ENCODE assay signal across 1 cellular context in the genomic region with DNA sequence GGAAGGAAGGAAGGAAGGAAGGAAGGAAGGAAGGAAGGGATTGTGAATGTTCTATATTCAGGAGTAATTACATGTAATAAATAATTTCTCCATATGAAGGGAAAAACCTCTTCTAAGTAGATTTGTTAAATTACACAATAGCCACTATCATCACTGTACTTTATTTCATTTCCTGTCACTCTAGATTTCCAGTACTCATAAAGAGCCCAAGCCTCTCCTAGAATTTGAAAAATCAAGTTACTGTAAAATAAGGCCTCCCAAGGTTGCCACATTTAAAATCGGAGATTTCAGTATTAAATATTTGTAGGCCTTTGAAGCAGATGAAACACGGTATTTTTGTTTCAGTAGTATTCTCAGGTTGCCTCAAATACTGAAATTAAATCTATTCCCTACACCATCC.
TF ChIP-seq lines count a peak whose summit lies in the region.

No MANE protein-coding gene starts in this region.

TF ChIP-seq in WTC11, 78 proteins besides CTCF, POLR2A, EP300 and RAD21:
- TF ChIP-seq, protein P1, sequence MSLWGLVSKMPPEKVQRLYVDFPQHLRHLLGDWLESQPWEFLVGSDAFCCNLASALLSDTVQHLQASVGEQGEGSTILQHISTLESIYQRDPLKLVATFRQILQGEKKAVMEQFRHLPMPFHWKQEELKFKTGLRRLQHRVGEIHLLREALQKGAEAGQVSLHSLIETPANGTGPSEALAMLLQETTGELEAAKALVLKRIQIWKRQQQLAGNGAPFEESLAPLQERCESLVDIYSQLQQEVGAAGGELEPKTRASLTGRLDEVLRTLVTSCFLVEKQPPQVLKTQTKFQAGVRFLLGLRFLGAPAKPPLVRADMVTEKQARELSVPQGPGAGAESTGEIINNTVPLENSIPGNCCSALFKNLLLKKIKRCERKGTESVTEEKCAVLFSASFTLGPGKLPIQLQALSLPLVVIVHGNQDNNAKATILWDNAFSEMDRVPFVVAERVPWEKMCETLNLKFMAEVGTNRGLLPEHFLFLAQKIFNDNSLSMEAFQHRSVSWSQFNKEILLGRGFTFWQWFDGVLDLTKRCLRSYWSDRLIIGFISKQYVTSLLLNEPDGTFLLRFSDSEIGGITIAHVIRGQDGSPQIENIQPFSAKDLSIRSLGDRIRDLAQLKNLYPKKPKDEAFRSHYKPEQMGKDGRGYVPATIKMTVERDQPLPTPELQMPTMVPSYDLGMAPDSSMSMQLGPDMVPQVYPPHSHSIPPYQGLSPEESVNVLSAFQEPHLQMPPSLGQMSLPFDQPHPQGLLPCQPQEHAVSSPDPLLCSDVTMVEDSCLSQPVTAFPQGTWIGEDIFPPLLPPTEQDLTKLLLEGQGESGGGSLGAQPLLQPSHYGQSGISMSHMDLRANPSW (CRISPR knock-in tag; conservative IDR thresholded peaks at IDR 0.05; ENCODE audit: low read depth), result no peak
- TF ChIP-seq, protein P2, sequence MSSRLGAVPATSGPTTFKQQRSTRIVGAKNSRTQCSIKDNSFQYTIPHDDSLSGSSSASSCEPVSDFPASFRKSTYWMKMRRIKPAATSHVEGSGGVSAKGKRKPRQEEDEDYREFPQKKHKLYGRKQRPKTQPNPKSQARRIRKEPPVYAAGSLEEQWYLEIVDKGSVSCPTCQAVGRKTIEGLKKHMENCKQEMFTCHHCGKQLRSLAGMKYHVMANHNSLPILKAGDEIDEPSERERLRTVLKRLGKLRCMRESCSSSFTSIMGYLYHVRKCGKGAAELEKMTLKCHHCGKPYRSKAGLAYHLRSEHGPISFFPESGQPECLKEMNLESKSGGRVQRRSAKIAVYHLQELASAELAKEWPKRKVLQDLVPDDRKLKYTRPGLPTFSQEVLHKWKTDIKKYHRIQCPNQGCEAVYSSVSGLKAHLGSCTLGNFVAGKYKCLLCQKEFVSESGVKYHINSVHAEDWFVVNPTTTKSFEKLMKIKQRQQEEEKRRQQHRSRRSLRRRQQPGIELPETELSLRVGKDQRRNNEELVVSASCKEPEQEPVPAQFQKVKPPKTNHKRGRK (CRISPR knock-in tag; IDR thresholded peaks at IDR 0.05; ENCODE audit: borderline replicate concordance), result 0 out of 2 replicates have a peak, but pooled peaks have one; percentile 61
